8 cellular contexts compared by ENCODE assay signal in genomic region chr18:2654828-2655152, GRCh38. TPM values are rescaled to one million over a fixed set of nuclear protein-coding genes. Genes with fewer than 3 reads are reported as not detected.
DNase-seq lines count a peak whose midpoint lies in the region; ATAC-seq, FAIRE-seq and TF ChIP-seq lines count a peak whose summit lies in the region.

No MANE protein-coding gene starts in this region.

- peak overlapping the region; percentile 24; the same call in 1 of the 2 replicates for H3K18ac ChIP-seq in IMR-90 (ENCODE audit: low read depth, low read length)

- peak overlapping the region; percentile 31 for H3K14ac ChIP-seq in IMR-90 (replicated peaks; ENCODE audit: low read depth, low read length)

- peak overlapping the region; percentile 37; the same call in 1 of the 2 replicates for H3K56ac ChIP-seq in IMR-90 (ENCODE audit: extremely low read depth, insufficient read depth, low read length)

- peak overlapping the region; percentile 81 for H3K27ac ChIP-seq in IMR-90 (ENCODE audit: insufficient read depth, low read length)
- H3K27ac ChIP-seq in K562 (ENCODE audit: extremely low read depth, low read depth, low read length), result peak overlapping the region; percentile 94
- peak overlapping the region; percentile 96 to 99 for H3K27ac ChIP-seq in left lung
- peak overlapping the region; percentile 82 to 95 (median 90) for H3K27ac ChIP-seq in thyroid gland

- dilution Hi-C loops in IMR-90 (cut with HindIII; ENCODE audit: low sequenced_read_pairs, unreplicated experiment), result no loop called here

- H2AFZ ChIP-seq in IMR-90 (replicated peaks; ENCODE audit: low read length, poor library complexity) (peak overlapping the region; percentile 98), K562 (ENCODE audit: low read depth, low read length) (peak overlapping the region; percentile 95)

- TF ChIP-seq RAD21 in IMR-90 (IDR thresholded peaks at IDR 0.05; ENCODE audit: low read length) (no peak), K562 (CRISPR knock-in tag; conservative IDR thresholded peaks at IDR 0.05 in 1 of 2, IDR thresholded peaks at IDR 0.05 in 1 of 2) (no peak)

- H3K4ac ChIP-seq in IMR-90 (ENCODE audit: low read depth, low read length), result 0 out of 2 replicates have a peak overlapping the region, but pooled peaks have one; percentile 48

- H2BK20ac ChIP-seq in IMR-90 (ENCODE audit: low read depth, low read length), result no peak overlapping the region

- no peak for TF ChIP-seq POLR2A in IMR-90 (IDR thresholded peaks at IDR 0.05; ENCODE audit: low read depth, low read length)
- TF ChIP-seq POLR2A in K562 (conservative IDR thresholded peaks at IDR 0.05), result no peak
- TF ChIP-seq POLR2A in thyroid gland (IDR thresholded peaks at IDR 0.05), result no peak

- 0% methylated on average over 5 of the region's 23 CpGs; no CpG with 5 or more reads in 1 of the 2 experiments for WGBS in IMR-90 (ENCODE audit: extremely low coverage in 2 of 2, insufficient read length in 1 of 2), 2 experiments
- WGBS in K562 (ENCODE audit: insufficient coverage, low coverage, missing lambda C conversion rate), result under 1% methylated on average over 23 of the region's 23 CpGs
- WGBS in thyroid gland, 2 donors, result 2% methylated on average over 22 to 23 of the region's 23 CpGs

- no peaks in the 10 kb centered on the region for H3K36me3 ChIP-seq in IMR-90 (ENCODE audit: control insufficient read depth, insufficient read depth, low read length)
- H3K36me3 ChIP-seq in K562 (ENCODE audit: control insufficient read depth, insufficient read depth, low read length), result no peaks in the 10 kb centered on the region
- H3K36me3 ChIP-seq in left lung, result no peaks in the 10 kb centered on the region
- no peaks in the 10 kb centered on the region for H3K36me3 ChIP-seq in thyroid gland

- H2BK5ac ChIP-seq in IMR-90 (ENCODE audit: low read depth, low read length, poor library complexity, severe bottlenecking), result peak overlapping the region; percentile 56

- H3K4me3 ChIP-seq in IMR-90 (ENCODE audit: insufficient read depth, low read depth, low read length) (peak overlapping the region; percentile 91), K562 (peak overlapping the region; percentile 86), left lung (peak overlapping the region; percentile 67 to 96), thyroid gland (replicated peaks in 1 of 3) (peak overlapping the region; percentile 51 to 84 (median 78))

- H3K4me2 ChIP-seq in IMR-90 (ENCODE audit: low read depth, low read length), result peak overlapping the region; percentile 91
- peak overlapping the region; percentile 88 for H3K4me2 ChIP-seq in K562 (ENCODE audit: insufficient read depth, low read length)

- H2BK120ac ChIP-seq in IMR-90 (ENCODE audit: low read depth, low read length), result peak overlapping the region; percentile 63; the same call in 1 of the 2 replicates

- H3K79me1 ChIP-seq in IMR-90 (ENCODE audit: low read depth in 1 of 2, low read length in 2 of 2), result peaks cover 0 to 9% of the 10 kb centered on the region in 2 experiments; a peak in 1 of 4 replicates

- H4K20me1 ChIP-seq in IMR-90 (ENCODE audit: insufficient read depth, low read length), result peaks cover 29% of the 10 kb centered on the region
- H4K20me1 ChIP-seq in K562 (replicated peaks; ENCODE audit: control insufficient read depth, insufficient read depth, low read length), result peaks cover 27% of the 10 kb centered on the region; the same call in 1 of the 2 replicates

- CTCF ChIA-PET in IMR-90 (lab: Yijun Ruan, JAX), result no interaction called here
- CTCF ChIA-PET in K562 (lab: Yijun Ruan, JAX; ENCODE audit: low intra/inter-chr PET ratio), result no interaction called here

- ATAC-seq in IMR-90 (ENCODE audit: low read depth) (peak; percentile 18), K562 (peak; percentile 25), left lung (peak; percentile 34)

- H3K27me3 ChIP-seq in IMR-90 (ENCODE audit: control insufficient read depth, insufficient read depth, low read length) (no peaks in the 10 kb centered on the region), K562 (ENCODE audit: control insufficient read depth in 2 of 2, insufficient read depth in 2 of 2, low read length in 2 of 2) (no peaks in the 10 kb centered on the region), left lung (no peaks in the 10 kb centered on the region), thyroid gland (no peaks in the 10 kb centered on the region)

- H3K9ac ChIP-seq in IMR-90 (ENCODE audit: low read depth, low read length) (peak overlapping the region; percentile 80), K562 (ENCODE audit: insufficient read depth in 1 of 2, low read depth in 2 of 2, low read length in 2 of 2) (peak overlapping the region; percentile 93 to 99)

- H2BK15ac ChIP-seq in IMR-90 (ENCODE audit: low read depth, low read length), result peak overlapping the region; percentile 31; the same call in 1 of the 3 replicates

- H3K79me2 ChIP-seq in K562 (ENCODE audit: control insufficient read depth, insufficient read depth, low read length), result peaks cover 46% of the 10 kb centered on the region

- DNase-seq in activated T-cell treated with anti-CD3 and anti-CD28 coated beads for 48 hours (ENCODE audit: low read depth) (peak; percentile 65), IMR-90 (peak; percentile 7), K562 (ENCODE audit: extremely low read depth in 1 of 4, low spot score in 3 of 4) (peak in 1 of 4 experiments; percentile 79), left lung (no peak), thyroid gland (no peak), NCI-H128 (lab: John Stamatoyannopoulos, UW; ENCODE audit: unreplicated experiment) (no peak), NCI-H1694 treated with DMSO at 0.1 percent for 48 hours (lab: John Stamatoyannopoulos, UW) (no peak)
- no peak for DNase-seq in activated T-cell treated with anti-CD3 and anti-CD28 coated beads, Interleukin-2, amount 50 U/mL, for 1 hour

- H2AK5ac ChIP-seq in IMR-90 (ENCODE audit: low read depth, low read length), result 0 out of 2 replicates have a peak overlapping the region, but pooled peaks have one; percentile 26

- POLR2A ChIA-PET in IMR-90 (lab: Charles Lee; ENCODE audit: unreplicated experiment), result no interaction called here
- POLR2A ChIA-PET in K562 (lab: Yijun Ruan, JAX), result interaction anchor here (1.0 to 2.8 kb wide), 5 partner anchors 12 to 88 kb away, joined by 4 to 13 read pairs (median 11); no protein-coding TSS in a partner anchor

- peak overlapping the region; percentile 50 for H3K23ac ChIP-seq in IMR-90 (ENCODE audit: low read depth, low read length)

- H3K9me1 ChIP-seq in IMR-90 (ENCODE audit: insufficient read depth, low read length) (peaks cover 3% of the 10 kb centered on the region; the same call in 1 of the 2 replicates), K562 (ENCODE audit: control insufficient read depth, insufficient read depth, low read length) (no peaks in the 10 kb centered on the region)

- H4K5ac ChIP-seq in IMR-90 (ENCODE audit: low read depth, low read length), result peak overlapping the region; percentile 46

- H3K4me1 ChIP-seq in IMR-90 (ENCODE audit: control insufficient read depth, insufficient read depth, low read length) (peaks cover 6% of the 10 kb centered on the region), K562 (replicated peaks in 1 of 2; ENCODE audit: control insufficient read depth in 2 of 2, insufficient read depth in 2 of 2, low read length in 2 of 2) (peaks cover 16 to 20% of the 10 kb centered on the region in 2 experiments; a peak in 4 of 5 replicates), left lung (peaks cover 12 to 47% of the 10 kb centered on the region in 2 donors), thyroid gland (peaks cover 15 to 17% of the 10 kb centered on the region in 2 donors)

- H4K8ac ChIP-seq in IMR-90 (ENCODE audit: low read depth in 2 of 2, low read length in 2 of 2), result peak overlapping the region; percentile 44 to 75; a peak in 2 of 4 replicates

- no peak overlapping the region for H4K91ac ChIP-seq in IMR-90 (ENCODE audit: insufficient read depth, low read depth, low read length)

- no peak for TF ChIP-seq EP300 in K562 (IDR thresholded peaks at IDR 0.05; ENCODE audit: low read length)

- no peaks in the 10 kb centered on the region for H3K9me3 ChIP-seq in IMR-90 (ENCODE audit: control insufficient read depth, insufficient read depth, low read length)
- H3K9me3 ChIP-seq in K562 (replicated peaks; ENCODE audit: control insufficient read depth, insufficient read depth, low read depth, low read length), result no peaks in the 10 kb centered on the region
- H3K9me3 ChIP-seq in left lung, result no peaks in the 10 kb centered on the region
- no peaks in the 10 kb centered on the region for H3K9me3 ChIP-seq in thyroid gland

- FAIRE-seq in K562 (lab: Jason Lieb, UNC), result no peak

- in situ Hi-C loops in IMR-90 (cut with MboI; ENCODE audit: low sequenced_read_pairs) (no loop called here), K562 (cut with MboI) (no loop called here)

- TF ChIP-seq CTCF in IMR-90 (conservative IDR thresholded peaks at IDR 0.05; ENCODE audit: low read depth, low read length) (no peak), K562 (IDR thresholded peaks at IDR 0.05 in 2 of 3, conservative IDR thresholded peaks at IDR 0.05 in 1 of 3; ENCODE audit: insufficient read depth in 2 of 3, low read depth in 1 of 3, low read length in 3 of 3) (no peak), left lung (IDR thresholded peaks at IDR 0.05) (no peak), thyroid gland (IDR thresholded peaks at IDR 0.05) (no peak)

- peak overlapping the region; percentile 95 for H2AK9ac ChIP-seq in IMR-90 (replicated peaks; ENCODE audit: low read depth, low read length, poor library complexity)

- intact Hi-C loops in IMR-90 (cut with micrococcal nuclease), result loop anchor here (2.0 to 5.0 kb wide), 3 partner anchors 16 to 113 kb away; no protein-coding TSS in a partner anchor
- intact Hi-C loops in K562 (cut with micrococcal nuclease), result loop anchor here (5.0 kb wide), 2 partner anchors 82 to 327 kb away; partner anchors contain the start of genes METTL4 and NDC80
- intact Hi-C loops in left lung (cut with DNase I), result no loop called here
- intact Hi-C loops in thyroid gland (cut with DNase I), result loop anchor here (10.0 kb wide), 1 partner anchor 80 kb away; the partner anchor contains the start of genes METTL4 and NDC80

- BruUV-seq in IMR-90 (replicated peaks; lab: Mats Ljungman, UMichigan), result TSS peak; percentile 51
- no TSS peak for BruUV-seq in K562 (replicated peaks; lab: Mats Ljungman, UMichigan)

RNA-seq across cellular contexts. Expression of gene SMCHD1, which starts 0.7 kb away (rescaled TPM):
- total RNA-seq in IMR-90 (2012; rRNA removed) (47.3 and 78.6 TPM in 2 replicates), K562 (2014; rRNA removed) (68.5 and 83.0 TPM in 2 replicates), K562 (2014; rRNA removed; fragmentation: Illumina TruSeq; extraction: Trizol) (119 and 130 TPM in 2 replicates), K562 (2015; rRNA removed; fragmentation: Illumina TruSeq; extraction: Trizol) (131 and 144 TPM in 2 replicates), K562 (2021) (65.2 and 71.1 TPM in 2 replicates), left lung (10 to 100 TPM; 42.3 to 73.0 TPM), thyroid gland (100 to 1,000 TPM in 1 of 4 donors, 10 to 100 TPM in 3; 70.7 to 125 (median 76.8) TPM)
- polyA plus RNA-seq in IMR-90 (2012; rRNA removed) (11.2 and 14.8 TPM in 2 replicates), K562 (2011; rRNA removed) (71.4 and 72.7 TPM in 2 replicates), K562 (2014; fragmentation: Illumina TruSeq; extraction: Trizol) (64.4 and 76.4 TPM in 2 replicates), K562 (2014; fragmentation: Nextera tagmentation; extraction: Ambion mirVana) (1 to 10 TPM; 6.3 to 6.6 TPM), K562 (2014; rRNA removed) (48.5 and 58.2 TPM in 2 replicates)
- polyA plus RNA-seq in IMR-90 (2012; cell fraction: cytosol; rRNA removed), result 1.3 and 1.6 TPM in 2 replicates
- 1.9 and 24.9 TPM in 2 replicates for polyA plus RNA-seq in IMR-90 (2012; cell fraction: nucleus; rRNA removed; ENCODE audit: low replicate concordance)
- 142 and 837 TPM in 2 replicates for total RNA-seq in K562 (2011; cell fraction: chromatin; rRNA removed; ENCODE audit: low replicate concordance)
- total RNA-seq in K562 (2011; cell fraction: nucleolus; rRNA removed), result 44.9 and 97.0 TPM in 2 replicates
- 201 and 257 TPM in 2 replicates for total RNA-seq in K562 (2011; cell fraction: nucleoplasm; rRNA removed)
- 8.8 and 31.4 TPM in 2 replicates for polyA plus RNA-seq in K562 (2011; cell fraction: cytosol; rRNA removed)
- 72.9 and 143 TPM in 2 replicates for polyA plus RNA-seq in K562 (2011; cell fraction: nucleus; rRNA removed)
- polyA plus RNA-seq in K562 (2012), result 31.5 and 37.2 TPM in 2 replicates
- 235 and 351 TPM in 2 replicates for polyA minus RNA-seq in K562 (2011; rRNA and poly(A)+ RNA removed)
- polyA minus RNA-seq in K562 (2011; cell fraction: cytosol; rRNA and poly(A)+ RNA removed), result 91.7 and 120 TPM in 2 replicates
- 163 and 443 TPM in 2 replicates for polyA minus RNA-seq in K562 (2011; cell fraction: nucleus; rRNA and poly(A)+ RNA removed)

Comparison
In these comparisons a context has a peak if more than half of its experiments do, and no peak if none do; other contexts are left out.
1. DNase-seq: peak in activated T-cell treated with anti-CD3 and anti-CD28 coated beads for 48 hours (single experiment) and IMR-90 (single experiment); none in activated T-cell treated with anti-CD3 and anti-CD28 coated beads, Interleukin-2, amount 50 U/mL, for 1 hour (single experiment), left lung (0 of 2), thyroid gland (0 of 2), NCI-H128 (single experiment) and NCI-H1694 treated with DMSO at 0.1 percent for 48 hours (single experiment).
2. intact Hi-C loops: an anchor here in IMR-90 (2.0 to 5.0 kb wide), K562 (5.0 kb wide) and thyroid gland (10.0 kb wide); none called in left lung.
3. Peak in every context shown above with its lines, with median percentiles within 50 percentile points of each other: ATAC-seq, H3K27ac ChIP-seq and H3K4me3 ChIP-seq.